Comparison of ENCODE assay signal across 27 cellular contexts in the genomic region with DNA sequence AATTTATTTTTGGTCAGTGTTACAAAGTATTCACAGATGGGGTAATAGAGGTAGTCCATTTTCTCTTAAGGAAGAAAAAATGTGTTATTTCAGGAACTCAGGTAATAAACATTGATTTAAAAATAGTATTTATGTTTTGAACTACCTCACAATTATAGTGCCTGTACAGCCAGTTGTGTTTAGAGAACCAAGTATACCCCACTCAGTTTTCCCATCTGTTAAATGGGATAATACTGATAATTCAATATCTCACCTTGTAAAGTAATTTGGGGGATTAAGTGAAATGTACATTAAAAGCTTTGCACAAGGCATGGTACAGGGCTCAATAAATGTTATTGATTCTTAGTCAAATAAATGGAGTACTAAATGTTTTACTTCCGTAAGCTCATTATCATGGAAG.
"Had no signal": no experiment of that assay in that cellular context is flagged by ENCODE, and none has a peak within 500 bp of the region (broad histone marks: within the 10 kb centered on the region; RNA-seq: fewer than 3 reads in every experiment).

No MANE protein-coding gene starts in this region.

- H3K4me3 ChIP-seq: colonic mucosa, esophagus squamous epithelium, gastrocnemius medialis, heart right ventricle, left lung, lower lobe of right lung had no signal

- H3K9me3 Mint-ChIP-seq: dendritic cell treated with granulocyte-macrophage colony-stimulating factor and Interleukin-4, amounts not matched to agents 40 ng/mL and 50 ng/mL, for 4 days; effector memory CD8-positive, alpha-beta T cell; endodermal cell; naive B cell had no signal

- H3K36me3 ChIP-seq: colonic mucosa had no signal

- ATAC-seq: effector memory CD8-positive, alpha-beta T cell; esophagus mucosa; gastrocnemius medialis; heart right ventricle; left cardiac atrium; left lung; left ventricle myocardium superior; lower lobe of right lung had no signal

- H3K27ac ChIP-seq: colonic mucosa, epithelial cell of prostate, esophagus squamous epithelium, gastrocnemius medialis, heart right ventricle, left lung, lower lobe of right lung had no signal

- H3K27ac Mint-ChIP-seq: dendritic cell treated with granulocyte-macrophage colony-stimulating factor and Interleukin-4, amounts not matched to agents 40 ng/mL and 50 ng/mL, for 4 days; effector memory CD8-positive, alpha-beta T cell; endodermal cell had no signal

- H3K27me3 Mint-ChIP-seq: dendritic cell treated with granulocyte-macrophage colony-stimulating factor and Interleukin-4, amounts not matched to agents 40 ng/mL and 50 ng/mL, for 4 days; effector memory CD8-positive, alpha-beta T cell; naive B cell had no signal

- H3K27me3 ChIP-seq: colonic mucosa, esophagus squamous epithelium, gastrocnemius medialis, heart right ventricle, left lung had no signal

- H3K9me3 ChIP-seq: colonic mucosa, esophagus squamous epithelium, gastrocnemius medialis, heart right ventricle, left lung, lower lobe of right lung had no signal

- DNase-seq: colonic mucosa; cortex of kidney; effector CD8-positive, alpha-beta T cell; effector memory CD8-positive, alpha-beta T cell; endodermal cell; erythroblast; esophagus squamous epithelium; foreskin fibroblast; foreskin melanocyte; gastrocnemius medialis; glutamatergic neuron; head of caudate nucleus; heart right ventricle; hippocampal formation; left cardiac atrium; left lung; left ventricle myocardium superior; lower lobe of right lung; mesendoderm; midbrain; naive B cell had no signal

- H3K4me1 ChIP-seq: colonic mucosa had no signal

- FAIRE-seq: endometrium, islet of Langerhans, keratinocyte had no signal

- H3K4me3 Mint-ChIP-seq: dendritic cell treated with granulocyte-macrophage colony-stimulating factor and Interleukin-4, amounts not matched to agents 40 ng/mL and 50 ng/mL, for 4 days; effector memory CD8-positive, alpha-beta T cell; endodermal cell; naive B cell had no signal
